ENCODE assay signal across 18 cellular contexts in genomic region chr10:61120805-61121204, GRCh38.
A peak's percentile ranks its signal among the peaks of the same experiment; 100 is the strongest.
DNase-seq lines count a peak whose midpoint lies in the region; ATAC-seq and TF ChIP-seq lines count a peak whose summit lies in the region.
"Had no signal": no experiment of that assay in that cellular context is flagged by ENCODE, and none has a peak within 500 bp of the region (broad histone marks: within the 10 kb centered on the region; RNA-seq: fewer than 3 reads in every experiment).

No MANE protein-coding gene starts in this region.

- H3K9me3 ChIP-seq in gastroesophageal sphincter (no peaks in the 10 kb centered on the region), sigmoid colon (no peaks in the 10 kb centered on the region)
- H3K9me3 ChIP-seq: uterus had no signal

- ATAC-seq in GM18508 (IDR thresholded peaks at IDR 0.05; ENCODE audit: insufficient read depth, unreplicated experiment): peak; percentile 90
- peak; percentile 77 for ATAC-seq in GM21360 (IDR thresholded peaks at IDR 0.05; ENCODE audit: unreplicated experiment)
- peak; percentile 91 for ATAC-seq in HG02852 (IDR thresholded peaks at IDR 0.05; ENCODE audit: unreplicated experiment)
- ATAC-seq in HG03520 (IDR thresholded peaks at IDR 0.05; ENCODE audit: unreplicated experiment): peak; percentile 76
- ATAC-seq in gastroesophageal sphincter: no peak
- ATAC-seq: activated CD8-positive, alpha-beta T cell treated with anti-CD3 and anti-CD28 coated beads, Interleukin-2, amount 10 ng/mL, durations not matched to agents 7 days and 5 days had no signal

- TF ChIP-seq EP300 in gastroesophageal sphincter (IDR thresholded peaks at IDR 0.05): no peak
- TF ChIP-seq EP300 in sigmoid colon (IDR thresholded peaks at IDR 0.05): no peak

- H3K4me3 ChIP-seq in gastroesophageal sphincter (no peak overlapping the region), sigmoid colon (no peak overlapping the region), H7 (ENCODE audit: insufficient read depth, low read depth, low read length) (no peak overlapping the region)
- H3K4me3 ChIP-seq: uterus had no signal

- 92 to 93% methylated on average over 2 of the region's 2 CpGs for WGBS in gastroesophageal sphincter (ENCODE audit: low coverage in 1 of 2), 2 donors
- 78 to 89% methylated on average over 2 of the region's 2 CpGs for WGBS in sigmoid colon, 2 donors

- H3K36me3 ChIP-seq in gastroesophageal sphincter (no peaks in the 10 kb centered on the region), sigmoid colon (no peaks in the 10 kb centered on the region), H7 (replicated peaks; ENCODE audit: control insufficient read depth, insufficient read depth, low read length) (no peaks in the 10 kb centered on the region)
- H3K36me3 ChIP-seq: uterus had no signal

- H3K27me3 ChIP-seq in gastroesophageal sphincter (no peaks in the 10 kb centered on the region), sigmoid colon (no peaks in the 10 kb centered on the region), H7 (ENCODE audit: control insufficient read depth, insufficient read depth, low read length) (no peaks in the 10 kb centered on the region)
- H3K27me3 ChIP-seq: uterus had no signal

- intact Hi-C loops in sigmoid colon (cut with DNase I): no loop called here

- TF ChIP-seq POLR2A in gastroesophageal sphincter (IDR thresholded peaks at IDR 0.05) (no peak), sigmoid colon (IDR thresholded peaks at IDR 0.05) (no peak)

- H3K4me1 ChIP-seq in gastroesophageal sphincter (peaks cover 0 to 9% (median 0%) of the 10 kb centered on the region in 3 donors), sigmoid colon (no peaks in the 10 kb centered on the region)
- H3K4me1 ChIP-seq: uterus had no signal

- DNase-seq in sigmoid colon: no peak
- no peak for DNase-seq in Kasumi-1 (lab: John Stamatoyannopoulos, UW)
- no peak for DNase-seq in H7
- DNase-seq: activated CD8-positive, alpha-beta T cell treated with anti-CD3 and anti-CD28 coated beads, Interleukin-2, amount 10 ng/mL, durations not matched to agents 7 days and 5 days; effector CD4-positive, alpha-beta T cell; H9; islet precursor cell; NCI-H1105 treated with DMSO at 0.1 percent for 48 hours; NCI-H524; SHP77; stimulated activated CD8-positive, alpha-beta memory T cell treated with anti-CD3 and anti-CD28 coated beads, Interleukin-4, amount 100 ng/mL, for 48 hours; T-helper 9 cell; uterus had no signal

- H3K27ac ChIP-seq in gastroesophageal sphincter (no peak overlapping the region), sigmoid colon (no peak overlapping the region)
- H3K27ac ChIP-seq: uterus had no signal

- TF ChIP-seq CTCF in gastroesophageal sphincter (IDR thresholded peaks at IDR 0.05): no peak
- no peak for TF ChIP-seq CTCF in sigmoid colon (IDR thresholded peaks at IDR 0.05)
